Comparison of ENCODE assay signal across 34 cellular contexts in genomic region chr10:121694327-121694965, GRCh38.
"Had no signal": no experiment of that assay in that cellular context is flagged by ENCODE, and none has a peak within 500 bp of the region (broad histone marks: within the 10 kb centered on the region; RNA-seq: fewer than 3 reads in every experiment).

No MANE protein-coding gene starts in this region.

- H3K9me3 ChIP-seq: gastroesophageal sphincter, mucosa of descending colon, neutrophil, ovary, psoas muscle, sigmoid colon, upper lobe of left lung, vagina had no signal

- H3K36me3 Mint-ChIP-seq: stimulated activated memory B cell treated with anti-CD40 and anti-IgM and Interleukin-4, amounts not matched to agents 10 μg/mL and 1 μg/mL and 100 μg/mL, for 72 hours had no signal

- H3K36me3 ChIP-seq: gastroesophageal sphincter, neutrophil, ovary, sigmoid colon, upper lobe of left lung, vagina, WERI-Rb-1 had no signal

- H3K9me3 Mint-ChIP-seq: activated T-helper 17 cell treated with anti-CD3 and anti-CD28 coated beads, Interleukin-2, amount 50 U/mL, for 72 hours; central memory CD8-positive, alpha-beta T cell; stimulated activated naive CD8-positive, alpha-beta T cell treated with anti-CD3 and anti-CD28 coated beads, Interleukin-15, amount 100 ng/mL, for 72 hours; T-helper 1 cell treated with Interleukin-12 subunit alpha and Interleukin-12 subunit beta and Interleukin-4 antibody, amounts not matched to agents 30 μg/mL and 1 μg/mL, for 36 hours had no signal

- H3K4me1 ChIP-seq: gastroesophageal sphincter, psoas muscle, sigmoid colon, upper lobe of left lung, vagina had no signal

- H3K4me1 Mint-ChIP-seq: activated CD4-positive, alpha-beta memory T cell treated with anti-CD3 and anti-CD28 coated beads, Interleukin-2, amount 10 ng/mL, durations not matched to agents 7 days and 5 days; activated T-helper 17 cell treated with anti-CD3 and anti-CD28 coated beads, Interleukin-2, amount 50 U/mL, for 72 hours; central memory CD8-positive, alpha-beta T cell; stimulated activated memory B cell treated with anti-CD40 and anti-IgM and Interleukin-4, amounts not matched to agents 10 μg/mL and 1 μg/mL and 100 μg/mL, for 72 hours; stimulated activated naive CD8-positive, alpha-beta T cell treated with anti-CD3 and anti-CD28 coated beads, Interleukin-15, amount 100 ng/mL, for 72 hours had no signal

- H3K27ac ChIP-seq: gastroesophageal sphincter, neutrophil, ovary, psoas muscle, sigmoid colon, upper lobe of left lung, vagina, WERI-Rb-1 had no signal

- H3K27me3 Mint-ChIP-seq: activated CD4-positive, alpha-beta memory T cell treated with anti-CD3 and anti-CD28 coated beads, Interleukin-2, amount 10 ng/mL, durations not matched to agents 7 days and 5 days; stimulated activated memory B cell treated with anti-CD40 and anti-IgM and Interleukin-4, amounts not matched to agents 10 μg/mL and 1 μg/mL and 100 μg/mL, for 72 hours; stimulated activated naive CD8-positive, alpha-beta T cell treated with anti-CD3 and anti-CD28 coated beads, Interleukin-15, amount 100 ng/mL, for 72 hours had no signal

- H3K4me3 Mint-ChIP-seq: activated CD4-positive, alpha-beta memory T cell treated with anti-CD3 and anti-CD28 coated beads, Interleukin-2, amount 10 ng/mL, durations not matched to agents 7 days and 5 days; activated T-cell treated with anti-CD3 and anti-CD28 coated beads, Interleukin-2, amount 50 U/mL, for 4 hours; activated T-helper 17 cell treated with anti-CD3 and anti-CD28 coated beads, Interleukin-2, amount 50 U/mL, for 72 hours; central memory CD8-positive, alpha-beta T cell; nephron; stimulated activated memory B cell treated with anti-CD40 and anti-IgM and Interleukin-4, amounts not matched to agents 10 μg/mL and 1 μg/mL and 100 μg/mL, for 72 hours; stimulated activated naive CD8-positive, alpha-beta T cell treated with anti-CD3 and anti-CD28 coated beads, Interleukin-15, amount 100 ng/mL, for 72 hours; T-helper 1 cell treated with Interleukin-12 subunit alpha and Interleukin-12 subunit beta and Interleukin-4 antibody, amounts not matched to agents 30 μg/mL and 1 μg/mL, for 36 hours had no signal

- H3K4me3 ChIP-seq: gastroesophageal sphincter, mucosa of descending colon, ovary, psoas muscle, sigmoid colon, upper lobe of left lung, vagina had no signal

- ATAC-seq: activated CD4-positive, CD25-positive, alpha-beta regulatory T cell treated with anti-CD3 and anti-CD28 coated beads, Interleukin-2, amount 50 U/mL, for 24 hours; activated T-cell treated with anti-CD3 and anti-CD28 coated beads, Interleukin-2, amount 50 U/mL, for 4 hours; activated T-helper 17 cell treated with anti-CD3 and anti-CD28 coated beads, Interleukin-2, amount 50 U/mL, for 72 hours; gastroesophageal sphincter; left colon; mucosa of descending colon; psoas muscle; stimulated activated memory B cell treated with anti-CD40 and anti-IgM and Interleukin-4, amounts not matched to agents 10 μg/mL and 1 μg/mL and 100 μg/mL, for 72 hours; stimulated activated naive CD8-positive, alpha-beta T cell treated with anti-CD3 and anti-CD28 coated beads, Interleukin-15, amount 100 ng/mL, for 72 hours had no signal

- H3K27me3 ChIP-seq: gastroesophageal sphincter, ovary, sigmoid colon, upper lobe of left lung, vagina had no signal

- DNase-seq: activated CD4-positive, alpha-beta memory T cell treated with anti-CD3 and anti-CD28 coated beads, Interleukin-2, amount 10 ng/mL, durations not matched to agents 7 days and 5 days; activated CD4-positive, alpha-beta T cell treated with anti-CD3 and anti-CD28 coated beads for 48 hours; activated gamma-delta T cell treated with Interleukin-2 at 50 U/mL for 16 hours; activated naive CD4-positive, alpha-beta T cell treated with anti-CD3 and anti-CD28 coated beads, Interleukin-2, amount 50 U/mL, for 16 hours; activated T-cell treated with anti-CD3 and anti-CD28 coated beads, Interleukin-2, amount 50 U/mL, for 4 hours; amniotic stem cell; dermis blood vessel endothelial cell; effector CD4-positive, alpha-beta T cell; hippocampal formation; kidney; left colon; mesenchymal stem cell; mucosa of descending colon; ovary; psoas muscle; sigmoid colon; small intestine; stimulated activated CD4-positive, alpha-beta T cell treated with anti-CD3 and anti-CD28 coated beads, Interleukin-1b, Interleukin-23, amount 100 ng/mL, for 48 hours; stimulated activated CD4-positive, alpha-beta T cell treated with anti-CD3 and anti-CD28 coated beads, Interleukin-4, amount 100 ng/mL, for 4 hours; stimulated activated CD8-positive, alpha-beta memory T cell treated with anti-CD3 and anti-CD28 coated beads, Interleukin-4, amount 100 ng/mL, for 48 hours; stimulated activated naive CD8-positive, alpha-beta T cell treated with anti-CD3 and anti-CD28 coated beads, Interleukin-15, amount 100 ng/mL, for 72 hours; substantia nigra; T-helper 9 cell; upper lobe of left lung had no signal

- H3K27ac Mint-ChIP-seq: activated CD4-positive, alpha-beta memory T cell treated with anti-CD3 and anti-CD28 coated beads, Interleukin-2, amount 10 ng/mL, durations not matched to agents 7 days and 5 days; activated T-helper 17 cell treated with anti-CD3 and anti-CD28 coated beads, Interleukin-2, amount 50 U/mL, for 72 hours; nephron; stimulated activated memory B cell treated with anti-CD40 and anti-IgM and Interleukin-4, amounts not matched to agents 10 μg/mL and 1 μg/mL and 100 μg/mL, for 72 hours; stimulated activated naive CD8-positive, alpha-beta T cell treated with anti-CD3 and anti-CD28 coated beads, Interleukin-15, amount 100 ng/mL, for 72 hours; T-helper 1 cell treated with Interleukin-12 subunit alpha and Interleukin-12 subunit beta and Interleukin-4 antibody, amounts not matched to agents 30 μg/mL and 1 μg/mL, for 36 hours had no signal
